8 cellular contexts compared by ENCODE assay signal in the genomic region with DNA sequence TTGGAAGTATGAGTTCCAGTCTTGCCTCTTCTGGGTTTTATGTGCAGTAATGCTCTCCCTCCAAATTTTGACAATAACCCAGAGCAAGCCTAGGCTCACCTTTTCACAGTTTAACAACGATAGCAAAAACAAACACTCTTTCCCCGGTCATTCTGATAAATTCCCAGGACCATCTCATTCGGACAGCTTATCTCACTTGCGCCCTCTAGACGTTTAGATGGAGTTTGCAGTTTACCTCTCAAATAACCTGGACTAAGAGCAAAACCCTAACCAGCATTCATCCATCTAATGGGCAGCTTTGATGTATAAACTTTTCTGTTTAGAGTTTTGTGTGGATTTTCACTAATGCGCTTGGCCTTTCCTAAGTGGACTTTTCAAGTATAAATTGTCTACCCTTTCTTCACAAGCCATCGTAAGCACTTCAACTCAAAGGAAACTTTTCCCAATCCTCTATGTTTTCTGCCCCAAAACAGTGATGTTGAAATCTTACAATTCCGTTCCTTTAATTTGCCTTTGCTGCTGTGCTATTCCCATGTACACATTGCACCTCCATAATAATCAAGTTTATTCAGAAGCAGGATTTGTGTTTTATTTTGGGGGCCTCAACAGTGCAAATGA.
A peak's percentile ranks its signal among the peaks of the same experiment; 100 is the strongest.
DNase-seq lines count a peak whose midpoint lies in the region; ATAC-seq and TF ChIP-seq lines count a peak whose summit lies in the region.

No MANE protein-coding gene starts in this region.

- DNase-seq in DMS153 (lab: John Stamatoyannopoulos, UW): peak; percentile 2
- DNase-seq in DMS153 treated with DMSO at 0.1 percent for 48 hours (lab: John Stamatoyannopoulos, UW; ENCODE audit: unreplicated experiment): no peak
- DNase-seq in brain microvascular endothelial cell: peak; percentile 18
- no peak for DNase-seq in NCI-H2196 (lab: John Stamatoyannopoulos, UW; ENCODE audit: unreplicated experiment)
- no peak for DNase-seq in NCI-H2029 (lab: John Stamatoyannopoulos, UW)

- no peaks in the 10 kb centered on the region for H3K27me3 Mint-ChIP-seq in nephron (ENCODE audit: low read depth)

- in situ Hi-C loops in brain microvascular endothelial cell (cut with HindIII; ENCODE audit: low pct_ligation_motif_present, low sequenced_read_pairs): no loop called here

- H3K4me3 Mint-ChIP-seq in nephron: no peak overlapping the region

- no peak overlapping the region for H3K27ac Mint-ChIP-seq in nephron

- TF ChIP-seq CTCF in LNCAP (IDR thresholded peaks at IDR 0.05) (peak; percentile 82), brain microvascular endothelial cell (IDR thresholded peaks at IDR 0.05; ENCODE audit: low read depth, low read length, missing control alignments) (peak; percentile 76), nephron (IDR thresholded peaks at IDR 0.05; ENCODE audit: unreplicated experiment in 3 of 3) (peak; percentile 37 to 47 (median 38))

- H3K27me3 ChIP-seq in brain microvascular endothelial cell (replicated peaks): no peaks in the 10 kb centered on the region

- no peaks in the 10 kb centered on the region for H3K4me1 Mint-ChIP-seq in nephron

- peaks cover 7% of the 10 kb centered on the region for H3K36me3 Mint-ChIP-seq in nephron (ENCODE audit: low read depth)

- peaks cover 6% of the 10 kb centered on the region for H3K9me3 Mint-ChIP-seq in nephron

- H3K27ac ChIP-seq in brain microvascular endothelial cell: no peak overlapping the region

- no peak for ATAC-seq in HG03196 (IDR thresholded peaks at IDR 0.05; ENCODE audit: unreplicated experiment)

- H3K4me3 ChIP-seq in brain microvascular endothelial cell (ENCODE audit: low read depth, low read length): no peak overlapping the region

- H3K36me3 ChIP-seq in brain microvascular endothelial cell (replicated peaks): no peaks in the 10 kb centered on the region

Comparison
In these comparisons a context has a peak if more than half of its experiments do, and no peak if none do; other contexts are left out.
1. DNase-seq: peak in DMS153 (single experiment) and brain microvascular endothelial cell (single experiment); none in DMS153 treated with DMSO at 0.1 percent for 48 hours (single experiment), NCI-H2196 (single experiment) and NCI-H2029 (single experiment).
2. Peak in every context shown above with its lines, with median percentiles within 50 percentile points of each other: CTCF ChIP-seq.